Comparison of ENCODE assay signal across 19 cellular contexts in genomic region chr9:125986966-125987365, GRCh38.
DNase-seq lines count a peak whose midpoint lies in the region; ATAC-seq and TF ChIP-seq lines count a peak whose summit lies in the region.
"Had no signal": no experiment of that assay in that cellular context is flagged by ENCODE, and none has a peak within 500 bp of the region (broad histone marks: within the 10 kb centered on the region; RNA-seq: fewer than 3 reads in every experiment).

No MANE protein-coding gene starts in this region.

- H3K36me3 ChIP-seq in neural progenitor cell (no peaks in the 10 kb centered on the region), right atrium auricular region (no peaks in the 10 kb centered on the region)

- H3F3A ChIP-seq in neural progenitor cell (ENCODE audit: low read depth): no peaks in the 10 kb centered on the region

- intact Hi-C loops in natural killer cell (cut with micrococcal nuclease): no loop called here

- peaks cover 0 to 5% of the 10 kb centered on the region in 2 donors for H3K27me3 Mint-ChIP-seq in natural killer cell treated with Interleukin-12 subunit alpha and Interleukin-12 subunit beta and Interleukin-15 and Interleukin-18, amount 100 ng/mL, for 72 hours
- H3K27me3 Mint-ChIP-seq in natural killer cell (ENCODE audit: low read depth in 2 of 2): peaks cover 0 to 5% of the 10 kb centered on the region in 2 donors
- peaks cover 12% of the 10 kb centered on the region for H3K27me3 Mint-ChIP-seq in neural progenitor cell (ENCODE audit: insufficient read depth, low read depth)

- H3K9ac ChIP-seq in neural progenitor cell: no peak overlapping the region

- peak; percentile 35 for DNase-seq in natural killer cell treated with Interleukin-12 subunit alpha and Interleukin-12 subunit beta and Interleukin-15 and Interleukin-18, amount 100 ng/mL, for 72 hours (ENCODE audit: low spot score)
- DNase-seq in natural killer cell (no peak), coronary artery (ENCODE audit: low spot score) (peak; percentile 36), neural progenitor cell (ENCODE audit: low spot score) (no peak), right atrium auricular region (ENCODE audit: low spot score) (no peak), globus pallidus (ENCODE audit: low spot score) (no peak), NCI-H526 (lab: John Stamatoyannopoulos, UW) (no peak)
- DNase-seq: GDM1, GOT3, KG1, NCI-H1092, NCI-H1436, NCI-H187 treated with DMSO at 0.1 percent for 48 hours, NCI-H2107, NCI-H774 had no signal

- ATAC-seq in natural killer cell treated with Interleukin-12 subunit alpha and Interleukin-12 subunit beta and Interleukin-15 and Interleukin-18, amount 100 ng/mL, for 72 hours: no peak
- no peak for ATAC-seq in natural killer cell
- ATAC-seq: A549, Panc1 had no signal

- H3K4me1 Mint-ChIP-seq in natural killer cell treated with Interleukin-12 subunit alpha and Interleukin-12 subunit beta and Interleukin-15 and Interleukin-18, amount 100 ng/mL, for 72 hours (ENCODE audit: low read depth in 2 of 2): peaks cover 0 to 4% of the 10 kb centered on the region in 2 donors
- H3K4me1 Mint-ChIP-seq in natural killer cell (no peaks in the 10 kb centered on the region), neural progenitor cell (peaks cover 6% of the 10 kb centered on the region)
- H3K4me1 Mint-ChIP-seq: B cell, CD14-positive monocyte had no signal

- no peaks in the 10 kb centered on the region for H3K36me3 Mint-ChIP-seq in natural killer cell treated with Interleukin-12 subunit alpha and Interleukin-12 subunit beta and Interleukin-15 and Interleukin-18, amount 100 ng/mL, for 72 hours
- H3K36me3 Mint-ChIP-seq in natural killer cell: no peaks in the 10 kb centered on the region
- H3K36me3 Mint-ChIP-seq in neural progenitor cell: no peaks in the 10 kb centered on the region
- H3K36me3 Mint-ChIP-seq: CD14-positive monocyte had no signal

- no peaks in the 10 kb centered on the region for H3K79me2 ChIP-seq in neural progenitor cell (ENCODE audit: low read depth)

- H3K27me3 ChIP-seq in neural progenitor cell (no peaks in the 10 kb centered on the region), right atrium auricular region (no peaks in the 10 kb centered on the region)

- H3K9me3 Mint-ChIP-seq in natural killer cell treated with Interleukin-12 subunit alpha and Interleukin-12 subunit beta and Interleukin-15 and Interleukin-18, amount 100 ng/mL, for 72 hours: peaks cover 6% of the 10 kb centered on the region
- H3K9me3 Mint-ChIP-seq in natural killer cell: peaks cover 0 to 5% of the 10 kb centered on the region in 2 donors
- no peaks in the 10 kb centered on the region for H3K9me3 Mint-ChIP-seq in neural progenitor cell

- H4K20me1 ChIP-seq in neural progenitor cell (ENCODE audit: low read depth): no peaks in the 10 kb centered on the region

- H3K4me1 ChIP-seq in neural progenitor cell (no peaks in the 10 kb centered on the region), right atrium auricular region (no peaks in the 10 kb centered on the region)
- H3K4me1 ChIP-seq: A549 had no signal

- no peak overlapping the region for H3K27ac ChIP-seq in coronary artery
- no peak overlapping the region for H3K27ac ChIP-seq in neural progenitor cell
- H3K27ac ChIP-seq in right atrium auricular region: no peak overlapping the region
- H3K27ac ChIP-seq: A549 had no signal

- H2AFZ ChIP-seq in neural progenitor cell (replicated peaks): no peak overlapping the region

- no peak for TF ChIP-seq CTCF in natural killer cell (IDR thresholded peaks at IDR 0.05)
- no peak for TF ChIP-seq CTCF in coronary artery (IDR thresholded peaks at IDR 0.05)
- TF ChIP-seq CTCF in neural progenitor cell (IDR thresholded peaks at IDR 0.05): no peak
- no peak for TF ChIP-seq CTCF in right atrium auricular region (IDR thresholded peaks at IDR 0.05)

- H3K4me2 ChIP-seq in neural progenitor cell: no peak overlapping the region
- H3K4me2 ChIP-seq: A549 had no signal

- H3K9me3 ChIP-seq in neural progenitor cell (ENCODE audit: low read depth) (no peaks in the 10 kb centered on the region), right atrium auricular region (no peaks in the 10 kb centered on the region)
- H3K9me3 ChIP-seq: A549 had no signal

- no peak overlapping the region for H3K4me3 Mint-ChIP-seq in natural killer cell treated with Interleukin-12 subunit alpha and Interleukin-12 subunit beta and Interleukin-15 and Interleukin-18, amount 100 ng/mL, for 72 hours
- H3K4me3 Mint-ChIP-seq in natural killer cell (no peak overlapping the region), neural progenitor cell (no peak overlapping the region)
- H3K4me3 Mint-ChIP-seq: B cell, CD14-positive monocyte had no signal

- no peak overlapping the region for H3K4me3 ChIP-seq in coronary artery
- H3K4me3 ChIP-seq in neural progenitor cell: no peak overlapping the region
- H3K4me3 ChIP-seq in right atrium auricular region: no peak overlapping the region
- H3K4me3 ChIP-seq: A549 had no signal

- H3K27ac Mint-ChIP-seq in natural killer cell treated with Interleukin-12 subunit alpha and Interleukin-12 subunit beta and Interleukin-15 and Interleukin-18, amount 100 ng/mL, for 72 hours: no peak overlapping the region
- H3K27ac Mint-ChIP-seq in natural killer cell (no peak overlapping the region), neural progenitor cell (peak overlapping the region; percentile 57)
- H3K27ac Mint-ChIP-seq: B cell had no signal

Comparison
In these comparisons a context has a peak if more than half of its experiments do, and no peak if none do; other contexts are left out.
1. DNase-seq: peak in natural killer cell treated with Interleukin-12 subunit alpha and Interleukin-12 subunit beta and Interleukin-15 and Interleukin-18, amount 100 ng/mL, for 72 hours (single experiment) and coronary artery (single experiment); none in natural killer cell (single experiment), neural progenitor cell (single experiment), right atrium auricular region (single experiment), globus pallidus (single experiment) and NCI-H526 (0 of 2).